In the genomic region with DNA sequence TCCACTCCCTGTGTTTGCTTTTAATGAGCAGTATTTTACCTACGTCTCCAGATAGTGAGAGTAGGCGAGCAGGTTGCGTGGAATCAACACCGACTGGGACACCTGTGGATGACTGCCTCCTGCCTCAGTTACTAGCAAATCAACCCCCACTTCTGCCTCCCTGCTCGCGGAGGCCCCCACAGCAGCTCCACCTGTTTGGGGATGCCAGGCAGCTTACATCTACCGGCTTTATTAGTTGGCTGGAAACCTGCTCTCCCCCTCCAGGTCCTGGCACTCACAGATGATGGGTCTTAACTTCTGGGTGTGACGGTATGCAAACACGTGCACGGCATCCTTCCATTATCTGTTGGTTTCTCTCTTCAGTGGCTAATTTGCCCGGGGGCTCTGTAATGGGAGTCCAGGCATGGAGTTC, we compare ENCODE assay signal across 20 cellular contexts.
DNase-seq lines count a peak whose midpoint lies in the region; ATAC-seq and TF ChIP-seq lines count a peak whose summit lies in the region.
"Had no signal": no experiment of that assay in that cellular context is flagged by ENCODE, and none has a peak within 500 bp of the region (broad histone marks: within the 10 kb centered on the region; RNA-seq: fewer than 3 reads in every experiment).

No MANE protein-coding gene starts in this region.

- H3K27me3 ChIP-seq in SJCRH30 (no peaks in the 10 kb centered on the region), subcutaneous abdominal adipose tissue (ENCODE audit: control insufficient read depth in 5 of 5, insufficient read depth in 4 of 5, low read length in 5 of 5) (peaks cover 0 to 6% (median 3%) of the 10 kb centered on the region in 5 donors)
- H3K27me3 ChIP-seq: BLaER1 treated with 17β-estradiol and CSF1 and Interleukin-3, amounts not matched to agents 10 nM and 100 nM; gastroesophageal sphincter; transverse colon had no signal

- DNase-seq in NCI-H2227 (lab: John Stamatoyannopoulos, UW; ENCODE audit: unreplicated experiment) (peak; percentile 52), NCI-H2227 treated with DMSO at 0.1 percent for 48 hours (lab: John Stamatoyannopoulos, UW) (no peak), SJCRH30 (peak; percentile 26 to 55), islet precursor cell (peak; percentile 71), T1000 (lab: John Stamatoyannopoulos, UW) (no peak), chondrocyte (ENCODE audit: low spot score) (no peak)
- DNase-seq: 8988T; activated CD4-positive, alpha-beta T cell treated with anti-CD3 and anti-CD28 coated beads, Interleukin-2, amount 10 ng/mL, durations not matched to agents 7 days and 5 days; naive thymus-derived CD8-positive, alpha-beta T cell; NCI-H2107; psoas muscle; stimulated activated CD4-positive, alpha-beta T cell treated with anti-CD3 and anti-CD28 coated beads, Interleukin-15, amount 100 ng/mL, for 24 hours; stimulated activated naive B cell treated with anti-CD40 and anti-IgM and Interleukin-4, amounts not matched to agents 10 μg/mL and 1 μg/mL and 100 μg/mL, for 72 hours; transverse colon had no signal

- peaks cover 11% of the 10 kb centered on the region for H3K4me1 Mint-ChIP-seq in chondrocyte (ENCODE audit: low read depth)
- H3K4me1 Mint-ChIP-seq: activated CD4-positive, alpha-beta T cell treated with anti-CD3 and anti-CD28 coated beads, Interleukin-2, amount 10 ng/mL, durations not matched to agents 7 days and 5 days; memory B cell; naive thymus-derived CD8-positive, alpha-beta T cell had no signal

- H3K36me3 ChIP-seq in SJCRH30: no peaks in the 10 kb centered on the region
- H3K36me3 ChIP-seq in subcutaneous abdominal adipose tissue (ENCODE audit: control insufficient read depth in 5 of 5, insufficient read depth in 5 of 5, low read length in 5 of 5): no peaks in the 10 kb centered on the region
- H3K36me3 ChIP-seq: BLaER1 treated with 17β-estradiol and CSF1 and Interleukin-3, amounts not matched to agents 10 nM and 100 nM; gastroesophageal sphincter; transverse colon had no signal

- no peak overlapping the region for H3K9ac ChIP-seq in subcutaneous abdominal adipose tissue (ENCODE audit: low read length in 5 of 5)
- H3K9ac ChIP-seq: BLaER1 treated with 17β-estradiol and CSF1 and Interleukin-3, amounts not matched to agents 10 nM and 100 nM had no signal

- H3K27ac ChIP-seq in SJCRH30 (no peak overlapping the region), subcutaneous abdominal adipose tissue (ENCODE audit: low read depth, low read length) (no peak overlapping the region)
- H3K27ac ChIP-seq: BLaER1 treated with 17β-estradiol and CSF1 and Interleukin-3, amounts not matched to agents 10 nM and 100 nM; gastroesophageal sphincter; psoas muscle; transverse colon had no signal

- no peaks in the 10 kb centered on the region for H3K4me1 ChIP-seq in SJCRH30
- H3K4me1 ChIP-seq in subcutaneous abdominal adipose tissue (ENCODE audit: control insufficient read depth in 5 of 5, insufficient read depth in 5 of 5, low read length in 5 of 5): peaks cover 0 to 8% (median 6%) of the 10 kb centered on the region in 5 donors
- H3K4me1 ChIP-seq: BLaER1 treated with 17β-estradiol and CSF1 and Interleukin-3, amounts not matched to agents 10 nM and 100 nM; psoas muscle; transverse colon had no signal

- H3K36me3 Mint-ChIP-seq in chondrocyte (ENCODE audit: low read depth): no peaks in the 10 kb centered on the region
- H3K36me3 Mint-ChIP-seq: memory B cell; naive thymus-derived CD8-positive, alpha-beta T cell; stimulated activated naive B cell treated with anti-CD40 and anti-IgM and Interleukin-4, amounts not matched to agents 10 μg/mL and 1 μg/mL and 100 μg/mL, for 72 hours had no signal

- no peak for TF ChIP-seq CTCF in chondrocyte (IDR thresholded peaks at IDR 0.05)

- H3K9me3 ChIP-seq in SJCRH30 (replicated peaks) (no peaks in the 10 kb centered on the region), subcutaneous abdominal adipose tissue (ENCODE audit: control insufficient read depth in 5 of 5, low read length in 5 of 5) (no peaks in the 10 kb centered on the region)
- H3K9me3 ChIP-seq: BLaER1 treated with 17β-estradiol and CSF1 and Interleukin-3, amounts not matched to agents 10 nM and 100 nM; gastroesophageal sphincter; psoas muscle; transverse colon had no signal

- ATAC-seq in HG03045 (IDR thresholded peaks at IDR 0.05; ENCODE audit: unreplicated experiment): no peak
- ATAC-seq: naive thymus-derived CD8-positive, alpha-beta T cell; Panc1; stimulated activated naive B cell treated with anti-CD40 and anti-IgM and Interleukin-4, amounts not matched to agents 10 μg/mL and 1 μg/mL and 100 μg/mL, for 72 hours had no signal

- H3K27ac Mint-ChIP-seq in chondrocyte (ENCODE audit: unreplicated experiment): no peak overlapping the region
- H3K27ac Mint-ChIP-seq: activated CD4-positive, alpha-beta T cell treated with anti-CD3 and anti-CD28 coated beads, Interleukin-2, amount 10 ng/mL, durations not matched to agents 7 days and 5 days; memory B cell; naive thymus-derived CD8-positive, alpha-beta T cell; stimulated activated naive B cell treated with anti-CD40 and anti-IgM and Interleukin-4, amounts not matched to agents 10 μg/mL and 1 μg/mL and 100 μg/mL, for 72 hours had no signal

- no peak overlapping the region for H3K4me3 Mint-ChIP-seq in chondrocyte (ENCODE audit: unreplicated experiment)
- H3K4me3 Mint-ChIP-seq: activated CD4-positive, alpha-beta T cell treated with anti-CD3 and anti-CD28 coated beads, Interleukin-2, amount 10 ng/mL, durations not matched to agents 7 days and 5 days; memory B cell; naive thymus-derived CD8-positive, alpha-beta T cell; stimulated activated naive B cell treated with anti-CD40 and anti-IgM and Interleukin-4, amounts not matched to agents 10 μg/mL and 1 μg/mL and 100 μg/mL, for 72 hours had no signal

- H3K4me3 ChIP-seq in SJCRH30 (peak overlapping the region; percentile 43), subcutaneous abdominal adipose tissue (ENCODE audit: low read depth in 1 of 5, low read length in 5 of 5) (peak overlapping the region in 3 of 5 donors; percentile 17 to 29 (median 23))
- H3K4me3 ChIP-seq: BLaER1 treated with 17β-estradiol and CSF1 and Interleukin-3, amounts not matched to agents 10 nM and 100 nM; gastroesophageal sphincter; psoas muscle; transverse colon had no signal

- H3K9me3 Mint-ChIP-seq in chondrocyte (ENCODE audit: low read depth): no peaks in the 10 kb centered on the region
- H3K9me3 Mint-ChIP-seq: activated CD4-positive, alpha-beta T cell treated with anti-CD3 and anti-CD28 coated beads, Interleukin-2, amount 10 ng/mL, durations not matched to agents 7 days and 5 days; memory B cell; naive thymus-derived CD8-positive, alpha-beta T cell; stimulated activated naive B cell treated with anti-CD40 and anti-IgM and Interleukin-4, amounts not matched to agents 10 μg/mL and 1 μg/mL and 100 μg/mL, for 72 hours had no signal

- H3K27me3 Mint-ChIP-seq in chondrocyte (ENCODE audit: low read depth): no peaks in the 10 kb centered on the region

Comparison
In these comparisons a context has a peak if more than half of its experiments do, and no peak if none do; other contexts are left out.
1. DNase-seq: peak in NCI-H2227 (single experiment), SJCRH30 (2 of 2) and islet precursor cell (single experiment); none in NCI-H2227 treated with DMSO at 0.1 percent for 48 hours (single experiment), T1000 (single experiment) and chondrocyte (single experiment).